Comparison of ENCODE assay signal across 9 cellular contexts in the genomic region with DNA sequence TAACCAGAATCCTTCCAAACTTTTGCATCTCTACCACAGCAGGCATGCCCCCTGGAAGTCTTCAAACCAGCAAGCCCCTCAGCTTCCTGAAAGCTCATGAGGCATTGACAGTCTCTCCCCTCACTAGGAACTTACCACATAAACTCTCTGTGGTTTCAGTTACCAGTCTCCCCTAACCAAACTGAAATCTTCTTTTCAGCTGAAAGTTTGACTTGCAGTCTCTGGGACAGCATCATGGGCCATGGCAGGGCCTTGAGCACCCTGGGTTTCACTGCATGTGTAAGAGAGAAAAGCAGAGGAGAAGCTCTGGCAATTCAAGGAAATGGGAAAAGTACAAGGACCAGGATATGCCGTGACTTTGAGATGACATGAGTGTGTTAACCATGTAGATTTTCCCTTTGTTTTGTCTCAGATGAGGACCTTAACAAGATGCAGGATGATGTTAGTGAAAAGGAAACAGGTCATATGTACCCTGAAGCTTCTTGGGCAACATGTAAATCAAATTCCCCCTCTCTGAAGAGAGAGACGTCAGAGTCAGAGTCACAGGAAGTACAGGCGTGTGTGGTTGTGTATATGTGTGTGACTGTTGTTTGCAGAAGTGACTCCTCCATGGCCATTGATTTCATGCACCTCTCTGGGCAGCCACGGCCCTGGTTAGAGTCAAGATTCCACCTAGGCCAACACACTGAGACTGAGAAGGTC.
DNase-seq lines count a peak whose midpoint lies in the region; ATAC-seq and TF ChIP-seq lines count a peak whose summit lies in the region.
"Had no signal": no experiment of that assay in that cellular context is flagged by ENCODE, and none has a peak within 500 bp of the region (broad histone marks: within the 10 kb centered on the region; RNA-seq: fewer than 3 reads in every experiment).

No MANE protein-coding gene starts in this region.

- H3K9me3 Mint-ChIP-seq in activated T-cell treated with anti-CD3 and anti-CD28 coated beads, Interleukin-2, amount 50 U/mL, for 72 hours, result peaks cover 4 to 8% of the 10 kb centered on the region in 2 donors

- H3K27ac Mint-ChIP-seq in activated T-cell treated with anti-CD3 and anti-CD28 coated beads, Interleukin-2, amount 50 U/mL, for 72 hours, result peak overlapping the region; percentile 51

- TF ChIP-seq CTCF in GM10248 (IDR thresholded peaks at IDR 0.05; ENCODE audit: control extremely low read depth, extremely low read depth, low read depth, missing control alignments), result no peak
- TF ChIP-seq CTCF in WERI-Rb-1 (IDR thresholded peaks at IDR 0.05; ENCODE audit: low read depth, low read length), result no peak

- H3K27me3 Mint-ChIP-seq in activated T-cell treated with anti-CD3 and anti-CD28 coated beads, Interleukin-2, amount 50 U/mL, for 72 hours (ENCODE audit: low read depth), result peaks cover 7% of the 10 kb centered on the region

- H3K9me3 ChIP-seq in WERI-Rb-1 (ENCODE audit: severe bottlenecking), result no peaks in the 10 kb centered on the region

- POLR2A ChIA-PET in GM10248 (lab: Yijun Ruan, JAX), result no interaction called here

- CTCF ChIA-PET in GM10248 (lab: Yijun Ruan, JAX), result no interaction called here

- peaks cover 2 to 6% of the 10 kb centered on the region in 2 donors for H3K36me3 Mint-ChIP-seq in activated T-cell treated with anti-CD3 and anti-CD28 coated beads, Interleukin-2, amount 50 U/mL, for 72 hours (ENCODE audit: insufficient read depth in 2 of 2)

- no peaks in the 10 kb centered on the region for H3K36me3 ChIP-seq in WERI-Rb-1

- DNase-seq in GM10248 (ENCODE audit: extremely low spot score), result peak; percentile 22
- peak; percentile 35 to 41 for DNase-seq in activated T-cell treated with anti-CD3 and anti-CD28 coated beads, Interleukin-2, amount 50 U/mL, for 72 hours
- no peak for DNase-seq in GM03348 (ENCODE audit: low spot score)
- no peak for DNase-seq in WERI-Rb-1
- DNase-seq in stimulated activated CD4-positive, alpha-beta T cell treated with anti-CD3 and anti-CD28 coated beads, Interleukin-2, amount 100 ng/mL, for 24 hours, result no peak
- no peak for DNase-seq in amygdala (lab: John Stamatoyannopoulos, UW)
- DNase-seq: NCI-H1694 treated with DMSO at 0.1 percent for 48 hours had no signal

- H3K4me1 Mint-ChIP-seq in activated T-cell treated with anti-CD3 and anti-CD28 coated beads, Interleukin-2, amount 50 U/mL, for 72 hours (ENCODE audit: low read depth), result peaks cover 27% of the 10 kb centered on the region

- no peak overlapping the region for H3K4me3 ChIP-seq in WERI-Rb-1 (ENCODE audit: low read depth, low read length)

- H3K27me3 ChIP-seq in WERI-Rb-1 (ENCODE audit: insufficient read depth, low read depth, severe bottlenecking), result no peaks in the 10 kb centered on the region

- peak overlapping the region; percentile 51 to 60 for H3K4me3 Mint-ChIP-seq in activated T-cell treated with anti-CD3 and anti-CD28 coated beads, Interleukin-2, amount 50 U/mL, for 72 hours

- ATAC-seq in GM19452 (IDR thresholded peaks at IDR 0.05; ENCODE audit: unreplicated experiment) (peak; percentile 85), HG03135 (IDR thresholded peaks at IDR 0.05; ENCODE audit: unreplicated experiment) (peak; percentile 82)
- peak; percentile 88 for ATAC-seq in activated T-cell treated with anti-CD3 and anti-CD28 coated beads, Interleukin-2, amount 50 U/mL, for 72 hours (replicated peaks in 1 of 2)

- H3K27ac ChIP-seq in WERI-Rb-1, result no peak overlapping the region

Comparison
In these comparisons a context has a peak if more than half of its experiments do, and no peak if none do; other contexts are left out.
1. DNase-seq: peak in GM10248 (single experiment) and activated T-cell treated with anti-CD3 and anti-CD28 coated beads, Interleukin-2, amount 50 U/mL, for 72 hours (2 of 2); none in GM03348 (single experiment), WERI-Rb-1 (single experiment), stimulated activated CD4-positive, alpha-beta T cell treated with anti-CD3 and anti-CD28 coated beads, Interleukin-2, amount 100 ng/mL, for 24 hours (0 of 2) and amygdala (0 of 56).
2. Peak in every context shown above with its lines, with median percentiles within 50 percentile points of each other: ATAC-seq.